ENCODE assay signal across 10 cellular contexts in the genomic region with DNA sequence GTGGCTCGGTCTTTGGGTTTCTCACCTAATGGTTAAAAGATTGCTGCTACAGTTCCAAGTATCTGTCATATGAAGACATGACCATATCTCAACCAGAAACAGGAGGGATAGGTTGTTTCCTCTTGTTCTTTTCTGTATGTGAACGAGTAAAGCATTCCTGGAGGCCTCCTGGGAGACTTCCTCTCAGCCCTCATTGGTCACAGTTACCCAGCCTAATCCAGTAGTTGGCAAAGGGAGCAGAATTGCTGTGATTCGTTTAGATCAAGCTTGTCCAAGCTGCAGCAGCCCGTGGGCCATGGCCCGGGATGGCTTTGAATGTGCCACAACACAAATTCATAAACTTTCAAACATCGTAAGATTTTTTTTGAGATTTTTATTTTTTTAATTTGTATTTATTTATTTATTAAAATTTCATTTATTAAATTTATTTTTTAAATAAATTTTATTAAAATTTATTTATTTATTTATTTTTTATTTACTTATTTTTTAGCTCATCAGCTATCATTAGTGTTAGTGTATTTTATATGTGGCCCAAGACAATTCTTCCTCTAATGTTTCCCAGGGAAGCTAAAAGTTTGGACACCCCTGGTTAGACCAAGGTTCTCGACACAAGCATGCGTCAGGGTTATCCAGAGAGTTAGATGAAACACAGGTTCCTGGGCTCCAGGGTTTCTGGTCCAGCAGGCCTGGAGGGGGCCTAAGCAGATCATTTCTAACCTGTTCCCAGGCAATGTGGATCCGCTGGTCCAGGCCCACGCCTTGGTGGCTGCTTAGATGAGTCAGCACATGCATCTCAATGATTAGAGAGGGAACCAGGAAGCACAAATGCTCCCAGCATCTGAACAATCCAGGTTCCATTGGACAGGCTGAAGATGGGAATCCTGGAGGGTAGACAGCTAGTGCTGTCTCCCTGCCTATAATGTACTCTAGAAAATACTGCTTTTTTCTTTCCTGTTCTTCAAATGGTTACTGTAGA. TPM values are rescaled to one million over a fixed set of nuclear protein-coding genes. Genes with fewer than 3 reads are reported as not detected.
DNase-seq lines count a peak whose midpoint lies in the region; ATAC-seq, FAIRE-seq and TF ChIP-seq lines count a peak whose summit lies in the region.
"Had no signal": no experiment of that assay in that cellular context is flagged by ENCODE, and none has a peak within 500 bp of the region (broad histone marks: within the 10 kb centered on the region; RNA-seq: fewer than 3 reads in every experiment).

No MANE protein-coding gene starts in this region.

- H3K27ac Mint-ChIP-seq in activated T-cell treated with anti-CD3 and anti-CD28 coated beads, Interleukin-2, amount 50 U/mL, for 72 hours, result peak overlapping the region; percentile 40
- no peak overlapping the region for H3K27ac Mint-ChIP-seq in mesothelial cell of epicardium

- H3K36me3 ChIP-seq in esophagus (ENCODE audit: control insufficient read depth in 2 of 2, insufficient read depth in 2 of 2, low read length in 1 of 2) (peaks cover 6 to 7% of the 10 kb centered on the region in 2 donors), small intestine (ENCODE audit: control insufficient read depth in 2 of 2, insufficient read depth in 2 of 2, low read length in 2 of 2) (peaks cover 6 to 17% of the 10 kb centered on the region in 2 donors)

- no peak for ATAC-seq in activated T-cell treated with anti-CD3 and anti-CD28 coated beads, Interleukin-2, amount 50 U/mL, for 72 hours (replicated peaks in 1 of 2)
- ATAC-seq: Panc1 had no signal

- DNase-seq in activated T-cell treated with anti-CD3 and anti-CD28 coated beads, Interleukin-2, amount 50 U/mL, for 72 hours, result no peak
- DNase-seq in activated T-cell treated with anti-CD3 and anti-CD28 coated beads, Interleukin-2, amount 50 U/mL, for 48 hours, result no peak
- DNase-seq in RWPE1 (ENCODE audit: low spot score) (peak; percentile 12), small intestine (peak; percentile 16), KBM-7 (no peak), mesothelial cell of epicardium (ENCODE audit: low spot score in 2 of 2, unreplicated experiment in 2 of 2) (no peak), putamen (ENCODE audit: low spot score) (no peak)

- 71 to 79% methylated on average over 10 of the region's 10 CpGs for WGBS in esophagus, 2 donors
- 88 to 97% (median 94%) methylated on average over 10 of the region's 10 CpGs for WGBS in small intestine, 3 donors

- peaks cover 5% of the 10 kb centered on the region for H3K4me1 Mint-ChIP-seq in activated T-cell treated with anti-CD3 and anti-CD28 coated beads, Interleukin-2, amount 50 U/mL, for 72 hours (ENCODE audit: low read depth)
- no peaks in the 10 kb centered on the region for H3K4me1 Mint-ChIP-seq in mesothelial cell of epicardium

- H3K4me1 ChIP-seq in esophagus (ENCODE audit: control insufficient read depth in 2 of 2, insufficient read depth in 2 of 2, low read length in 1 of 2), result no peaks in the 10 kb centered on the region
- peaks cover 0 to 2% of the 10 kb centered on the region in 2 donors for H3K4me1 ChIP-seq in small intestine (ENCODE audit: control insufficient read depth in 2 of 2, insufficient read depth in 1 of 2, low read depth in 1 of 2, low read length in 1 of 2)

- no peak for FAIRE-seq in small intestine (lab: Jason Lieb, UNC)

- H3K27ac ChIP-seq in RWPE1 (peak overlapping the region; percentile 54), esophagus (ENCODE audit: low read depth in 2 of 2, low read length in 1 of 2) (peak overlapping the region; percentile 35 to 65), small intestine (ENCODE audit: low read depth in 1 of 2, low read length in 1 of 2) (no peak overlapping the region)

- no peak overlapping the region for H3K4me3 Mint-ChIP-seq in activated T-cell treated with anti-CD3 and anti-CD28 coated beads, Interleukin-2, amount 50 U/mL, for 72 hours
- no peak overlapping the region for H3K4me3 Mint-ChIP-seq in mesothelial cell of epicardium

- H3K27me3 ChIP-seq in esophagus (ENCODE audit: control insufficient read depth in 1 of 2, insufficient read depth in 2 of 2, low read length in 2 of 2), result no peaks in the 10 kb centered on the region
- no peaks in the 10 kb centered on the region for H3K27me3 ChIP-seq in small intestine (ENCODE audit: control insufficient read depth in 2 of 2, insufficient read depth in 2 of 2, low read length in 2 of 2)

- H3K27me3 Mint-ChIP-seq in activated T-cell treated with anti-CD3 and anti-CD28 coated beads, Interleukin-2, amount 50 U/mL, for 72 hours (ENCODE audit: low read depth), result no peaks in the 10 kb centered on the region
- no peaks in the 10 kb centered on the region for H3K27me3 Mint-ChIP-seq in mesothelial cell of epicardium (ENCODE audit: low read depth)

- CTCF ChIA-PET in RWPE1 (lab: Yijun Ruan, JAX), result interaction anchor here (0.6 kb wide), 1 partner anchor 1081 kb away, joined by 3 read pairs; no protein-coding TSS in a partner anchor

- in situ Hi-C loops in KBM-7 (cut with MboI; ENCODE audit: low pct_unique_long_range_greater_than_20kb, low sequenced_read_pairs), result no loop called here

- H3K9me3 ChIP-seq in esophagus (ENCODE audit: control insufficient read depth in 2 of 2, insufficient read depth in 1 of 2, low read depth in 1 of 2, low read length in 1 of 2), result no peaks in the 10 kb centered on the region
- H3K9me3 ChIP-seq in small intestine (ENCODE audit: control insufficient read depth, low read depth), result no peaks in the 10 kb centered on the region

- H3K9me3 Mint-ChIP-seq in activated T-cell treated with anti-CD3 and anti-CD28 coated beads, Interleukin-2, amount 50 U/mL, for 72 hours, result no peaks in the 10 kb centered on the region
- peaks cover 3% of the 10 kb centered on the region for H3K9me3 Mint-ChIP-seq in mesothelial cell of epicardium

- POLR2A ChIA-PET in RWPE1 (lab: Yijun Ruan, JAX; ENCODE audit: low non-redundant PET), result interaction anchor here (0.6 kb wide), 1 partner anchor 16 kb away, joined by 7 read pairs; no protein-coding TSS in a partner anchor

- TF ChIP-seq CTCF in RWPE1 (conservative IDR thresholded peaks at IDR 0.05; ENCODE audit: low read depth) (no peak), mesothelial cell of epicardium (IDR thresholded peaks at IDR 0.05; ENCODE audit: unreplicated experiment) (no peak)

- H3K4me3 ChIP-seq in esophagus (ENCODE audit: low read depth in 1 of 2, low read length in 2 of 2), result no peak overlapping the region
- H3K4me3 ChIP-seq in small intestine (ENCODE audit: low read depth in 1 of 2, low read length in 2 of 2), result no peak overlapping the region
- H3K4me3 ChIP-seq: lung had no signal

- peaks cover 6 to 34% of the 10 kb centered on the region in 2 donors for H3K36me3 Mint-ChIP-seq in activated T-cell treated with anti-CD3 and anti-CD28 coated beads, Interleukin-2, amount 50 U/mL, for 72 hours (ENCODE audit: insufficient read depth in 2 of 2)
- peaks cover 53% of the 10 kb centered on the region for H3K36me3 Mint-ChIP-seq in mesothelial cell of epicardium

RNA-seq across cellular contexts. Expression of gene CDC123, which starts 25.6 kb away (rescaled TPM):
- 10 to 100 TPM; 84.6 to 85.4 TPM for total RNA-seq in activated T-cell treated with anti-CD3 and anti-CD28 coated beads, Interleukin-2, amount 50 U/mL, for 72 hours
- 10 to 100 TPM; 24.1 to 52.6 TPM for polyA plus RNA-seq in esophagus
- polyA plus RNA-seq in small intestine, result 10 to 100 TPM; 40.0 to 66.2 (median 45.7) TPM
- 60.2 to 65.7 TPM (median 60.8 TPM) in 3 replicates for total RNA-seq in mesothelial cell of epicardium

RNA-seq across cellular contexts. Expression of gene NUDT5, which starts 25.9 kb away (rescaled TPM):
- total RNA-seq in activated T-cell treated with anti-CD3 and anti-CD28 coated beads, Interleukin-2, amount 50 U/mL, for 72 hours, result 10 to 100 TPM; 79.3 to 94.7 TPM
- polyA plus RNA-seq in esophagus (10 to 100 TPM; 26.8 to 49.2 TPM), small intestine (10 to 100 TPM; 35.9 to 59.5 (median 45.4) TPM)
- 51.0 to 58.6 TPM (median 54.1 TPM) in 3 replicates for total RNA-seq in mesothelial cell of epicardium

Comparison
In these comparisons a context has a peak if more than half of its experiments do, and no peak if none do; other contexts are left out.
1. DNase-seq: peak in RWPE1 (single experiment) and small intestine (single experiment); none in activated T-cell treated with anti-CD3 and anti-CD28 coated beads, Interleukin-2, amount 50 U/mL, for 72 hours (0 of 2), activated T-cell treated with anti-CD3 and anti-CD28 coated beads, Interleukin-2, amount 50 U/mL, for 48 hours (0 of 2), KBM-7 (single experiment), mesothelial cell of epicardium (0 of 2) and putamen (single experiment).
2. H3K27ac ChIP-seq: peak in RWPE1 (single experiment) and esophagus (2 of 2); none in small intestine (0 of 2).